19 cellular contexts compared by ENCODE assay signal in the genomic region with DNA sequence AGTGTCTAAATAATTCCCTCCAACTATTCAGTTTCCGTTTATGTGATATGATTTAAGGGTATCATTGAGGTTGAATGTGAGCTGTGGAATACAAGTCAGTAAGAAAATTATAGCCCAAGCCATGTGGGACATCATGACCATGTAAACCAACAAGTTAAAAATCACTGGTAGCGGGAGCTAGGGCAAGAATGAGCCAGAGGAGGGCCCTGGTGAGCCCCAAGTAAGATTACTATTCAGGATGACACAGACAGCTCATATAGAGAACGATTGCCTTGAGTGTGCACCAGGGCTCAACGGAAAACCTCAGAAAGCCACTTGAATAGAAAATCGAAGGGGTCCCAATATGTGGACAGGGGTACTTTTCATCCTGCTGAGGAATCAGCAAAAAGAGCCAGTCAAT.
DNase-seq lines count a peak whose midpoint lies in the region; ATAC-seq, FAIRE-seq and TF ChIP-seq lines count a peak whose summit lies in the region.
"Had no signal": no experiment of that assay in that cellular context is flagged by ENCODE, and none has a peak within 500 bp of the region (broad histone marks: within the 10 kb centered on the region; RNA-seq: fewer than 3 reads in every experiment).

No MANE protein-coding gene starts in this region.

- no peak overlapping the region for H4K8ac ChIP-seq in IMR-90 (ENCODE audit: low read depth in 2 of 2, low read length in 2 of 2)

- H2BK120ac ChIP-seq in IMR-90 (ENCODE audit: low read depth, low read length), result no peak overlapping the region

- H3K79me2 ChIP-seq in astrocyte (ENCODE audit: insufficient read depth, low read length), result no peaks in the 10 kb centered on the region

- H3K4me3 Mint-ChIP-seq in astrocyte (ENCODE audit: unreplicated experiment), result no peak overlapping the region
- H3K4me3 Mint-ChIP-seq in nephron, result no peak overlapping the region
- H3K4me3 Mint-ChIP-seq: central memory CD8-positive, alpha-beta T cell; immature natural killer cell; neural crest cell had no signal

- POLR2A ChIA-PET in IMR-90 (lab: Charles Lee; ENCODE audit: unreplicated experiment), result no interaction called here

- H3K9me3 Mint-ChIP-seq in astrocyte (ENCODE audit: unreplicated experiment) (peaks cover 2% of the 10 kb centered on the region), nephron (peaks cover 9% of the 10 kb centered on the region)
- H3K9me3 Mint-ChIP-seq: central memory CD8-positive, alpha-beta T cell had no signal

- BruUV-seq in IMR-90 (replicated peaks; lab: Mats Ljungman, UMichigan), result no TSS peak

- H3K9me3 ChIP-seq in IMR-90 (ENCODE audit: control insufficient read depth, insufficient read depth, low read length) (no peaks in the 10 kb centered on the region), astrocyte (ENCODE audit: insufficient read depth, low read depth, low read length) (no peaks in the 10 kb centered on the region)
- H3K9me3 ChIP-seq: gastroesophageal sphincter, suprapubic skin had no signal

- H3K4ac ChIP-seq in IMR-90 (ENCODE audit: low read depth, low read length), result 0 out of 2 replicates have a peak overlapping the region, but pooled peaks have one; percentile 46

- TF ChIP-seq POLR2A in IMR-90 (IDR thresholded peaks at IDR 0.05; ENCODE audit: low read depth, low read length), result no peak

- peaks cover 0 to 3% of the 10 kb centered on the region in 2 experiments; a peak in 1 of 4 replicates for H3K79me1 ChIP-seq in IMR-90 (ENCODE audit: low read depth in 1 of 2, low read length in 2 of 2)

- H3K36me3 Mint-ChIP-seq in astrocyte (ENCODE audit: low read depth, unreplicated experiment) (peaks cover 3% of the 10 kb centered on the region), nephron (ENCODE audit: low read depth) (no peaks in the 10 kb centered on the region)
- H3K36me3 Mint-ChIP-seq: immature natural killer cell had no signal

- H2AK5ac ChIP-seq in IMR-90 (ENCODE audit: low read depth, low read length), result no peak overlapping the region; the same call in 1 of the 2 replicates

- ATAC-seq in GM18867 (IDR thresholded peaks at IDR 0.05; ENCODE audit: unreplicated experiment), result peak; percentile 38
- ATAC-seq in IMR-90 (ENCODE audit: low read depth), result no peak
- ATAC-seq in GM21367 (IDR thresholded peaks at IDR 0.05; ENCODE audit: unreplicated experiment), result no peak
- ATAC-seq: gastroesophageal sphincter, right cardiac atrium had no signal

- H3K27me3 Mint-ChIP-seq in astrocyte (ENCODE audit: low read depth, unreplicated experiment) (no peaks in the 10 kb centered on the region), nephron (ENCODE audit: low read depth) (no peaks in the 10 kb centered on the region)
- H3K27me3 Mint-ChIP-seq: central memory CD8-positive, alpha-beta T cell had no signal

- H3K4me1 Mint-ChIP-seq in astrocyte (ENCODE audit: low read depth, unreplicated experiment), result peaks cover 40% of the 10 kb centered on the region
- peaks cover 32% of the 10 kb centered on the region for H3K4me1 Mint-ChIP-seq in nephron
- H3K4me1 Mint-ChIP-seq: central memory CD8-positive, alpha-beta T cell; immature natural killer cell had no signal

- H3K4me3 ChIP-seq in IMR-90 (ENCODE audit: insufficient read depth, low read depth, low read length), result no peak overlapping the region
- no peak overlapping the region for H3K4me3 ChIP-seq in astrocyte (ENCODE audit: insufficient read depth, low read depth, low read length)
- H3K4me3 ChIP-seq: gastroesophageal sphincter, suprapubic skin had no signal

- in situ Hi-C loops in IMR-90 (cut with MboI; ENCODE audit: low sequenced_read_pairs), result no loop called here

- no peak overlapping the region for H3K4me2 ChIP-seq in IMR-90 (ENCODE audit: low read depth, low read length)
- H3K4me2 ChIP-seq in astrocyte (ENCODE audit: low read length), result peak overlapping the region; percentile 17

- H4K20me1 ChIP-seq in IMR-90 (ENCODE audit: insufficient read depth, low read length), result no peaks in the 10 kb centered on the region
- no peaks in the 10 kb centered on the region for H4K20me1 ChIP-seq in astrocyte (ENCODE audit: insufficient read depth, low read length)

- H3K9ac ChIP-seq in IMR-90 (ENCODE audit: low read depth, low read length) (no peak overlapping the region), astrocyte (ENCODE audit: low read length) (no peak overlapping the region)

- dilution Hi-C loops in IMR-90 (cut with HindIII; ENCODE audit: low sequenced_read_pairs, unreplicated experiment), result no loop called here

- H2BK15ac ChIP-seq in IMR-90 (ENCODE audit: low read depth, low read length), result no peak overlapping the region

- TF ChIP-seq RAD21 in IMR-90 (IDR thresholded peaks at IDR 0.05; ENCODE audit: low read length), result no peak

- intact Hi-C loops in IMR-90 (cut with micrococcal nuclease), result loop anchor here (5.0 to 10.0 kb wide), 3 partner anchors 154 to 391 kb away; no protein-coding TSS in a partner anchor

- H3K18ac ChIP-seq in IMR-90 (ENCODE audit: low read depth, low read length), result no peak overlapping the region

- DNase-seq in IMR-90 (no peak), astrocyte (ENCODE audit: low read depth) (no peak), T1000 (lab: John Stamatoyannopoulos, UW) (no peak), ecto neural progenitor cell (ENCODE audit: low spot score) (no peak)
- DNase-seq: activated T-cell treated with anti-CD3 and anti-CD28 coated beads, Interleukin-2, amount 50 U/mL, for 48 hours; immature natural killer cell; NCI-H1092 treated with DMSO at 0.1 percent for 48 hours; NCI-H2171 treated with DMSO at 0.1 percent for 48 hours; NK-92 treated with Interleukin-12 subunit alpha and Interleukin-12 subunit beta, amount 100 ng/mL, for 24 hours; right cardiac atrium; SHP77 treated with DMSO at 0.1 percent for 48 hours had no signal

- no CpG with 5 or more reads among the region's 5 CpGs for WGBS in IMR-90 (ENCODE audit: extremely low coverage in 2 of 2, insufficient read length in 1 of 2), 2 experiments

- no peak overlapping the region for H3K14ac ChIP-seq in IMR-90 (replicated peaks; ENCODE audit: low read depth, low read length)

- H3K36me3 ChIP-seq in IMR-90 (ENCODE audit: control insufficient read depth, insufficient read depth, low read length) (no peaks in the 10 kb centered on the region), astrocyte (ENCODE audit: insufficient read depth, low read length) (no peaks in the 10 kb centered on the region)
- H3K36me3 ChIP-seq: gastroesophageal sphincter, suprapubic skin had no signal

- H3K23ac ChIP-seq in IMR-90 (ENCODE audit: low read depth, low read length), result no peak overlapping the region

- peaks cover 18% of the 10 kb centered on the region for H3K4me1 ChIP-seq in IMR-90 (ENCODE audit: control insufficient read depth, insufficient read depth, low read length)
- peaks cover 13% of the 10 kb centered on the region for H3K4me1 ChIP-seq in astrocyte (ENCODE audit: insufficient read depth, low read length)

- no peak overlapping the region for H2BK5ac ChIP-seq in IMR-90 (ENCODE audit: low read depth, low read length, poor library complexity, severe bottlenecking)

- no peaks in the 10 kb centered on the region for H3K27me3 ChIP-seq in IMR-90 (ENCODE audit: control insufficient read depth, insufficient read depth, low read length)
- H3K27me3 ChIP-seq in astrocyte (ENCODE audit: insufficient read depth, low read length), result no peaks in the 10 kb centered on the region
- H3K27me3 ChIP-seq: gastroesophageal sphincter, suprapubic skin had no signal

- H3K27ac ChIP-seq in IMR-90 (ENCODE audit: insufficient read depth, low read length), result no peak overlapping the region
- H3K27ac ChIP-seq in astrocyte (ENCODE audit: low read depth, low read length), result no peak overlapping the region
- H3K27ac ChIP-seq: C4-2B, suprapubic skin had no signal

- H3K9me1 ChIP-seq in IMR-90 (ENCODE audit: insufficient read depth, low read length), result peaks cover 20% of the 10 kb centered on the region

- H2AK9ac ChIP-seq in IMR-90 (replicated peaks; ENCODE audit: low read depth, low read length, poor library complexity), result no peak overlapping the region

- FAIRE-seq in astrocyte (lab: Jason Lieb, UNC), result no peak

- no peak overlapping the region for H4K5ac ChIP-seq in IMR-90 (ENCODE audit: low read depth, low read length)

- no peak overlapping the region for H2AFZ ChIP-seq in IMR-90 (replicated peaks; ENCODE audit: low read length, poor library complexity)
- H2AFZ ChIP-seq in astrocyte (ENCODE audit: low read depth, low read length), result no peak overlapping the region

- H3K56ac ChIP-seq in IMR-90 (ENCODE audit: extremely low read depth, insufficient read depth, low read length), result no peak overlapping the region

- CTCF ChIA-PET in IMR-90 (lab: Yijun Ruan, JAX), result interaction anchor here (0.5 to 1.1 kb wide), 4 partner anchors 18 to 472 kb away, joined by 3 read pairs; no protein-coding TSS in a partner anchor

- peak overlapping the region; percentile 34; the same call in 1 of the 2 replicates for H2BK20ac ChIP-seq in IMR-90 (ENCODE audit: low read depth, low read length)

- H4K91ac ChIP-seq in IMR-90 (ENCODE audit: insufficient read depth, low read depth, low read length), result 0 out of 2 replicates have a peak overlapping the region, but pooled peaks have one; percentile 2

- peak overlapping the region; percentile 12 for H3K27ac Mint-ChIP-seq in astrocyte (ENCODE audit: unreplicated experiment)
- H3K27ac Mint-ChIP-seq in nephron, result peak overlapping the region; percentile 93 to 95 (median 94)
- H3K27ac Mint-ChIP-seq: immature natural killer cell had no signal

- TF ChIP-seq CTCF in IMR-90 (conservative IDR thresholded peaks at IDR 0.05; ENCODE audit: low read depth, low read length) (no peak), astrocyte (IDR thresholded peaks at IDR 0.05; ENCODE audit: insufficient read depth, low read depth, low read length) (no peak), nephron (IDR thresholded peaks at IDR 0.05; ENCODE audit: unreplicated experiment in 3 of 3) (no peak)

TF ChIP-seq in IMR-90, 13 proteins besides CTCF, POLR2A, EP300 and RAD21 (continues in another document):
- TF ChIP-seq BHLHE40 (IDR thresholded peaks at IDR 0.05; ENCODE audit: low read depth, low read length), result no peak
- TF ChIP-seq, protein P1, sequence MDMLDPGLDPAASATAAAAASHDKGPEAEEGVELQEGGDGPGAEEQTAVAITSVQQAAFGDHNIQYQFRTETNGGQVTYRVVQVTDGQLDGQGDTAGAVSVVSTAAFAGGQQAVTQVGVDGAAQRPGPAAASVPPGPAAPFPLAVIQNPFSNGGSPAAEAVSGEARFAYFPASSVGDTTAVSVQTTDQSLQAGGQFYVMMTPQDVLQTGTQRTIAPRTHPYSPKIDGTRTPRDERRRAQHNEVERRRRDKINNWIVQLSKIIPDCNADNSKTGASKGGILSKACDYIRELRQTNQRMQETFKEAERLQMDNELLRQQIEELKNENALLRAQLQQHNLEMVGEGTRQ (IDR thresholded peaks at IDR 0.05; ENCODE audit: low read depth, low read length), result no peak
- TF ChIP-seq MXI1 (IDR thresholded peaks at IDR 0.05; ENCODE audit: borderline replicate concordance, low read depth, low read length), result no peak
- no peak for TF ChIP-seq SMC3 (IDR thresholded peaks at IDR 0.05; ENCODE audit: low read depth, low read length)
- TF ChIP-seq RCOR1 (IDR thresholded peaks at IDR 0.05; ENCODE audit: insufficient replicate concordance, low read length), result no peak
- no peak for TF ChIP-seq CHD1 (IDR thresholded peaks at IDR 0.05; ENCODE audit: low read depth, low read length)
- no peak for TF ChIP-seq MAFK (IDR thresholded peaks at IDR 0.05; ENCODE audit: low read depth, low read length)
